In genomic region chr19:35151273-35152065, GRCh38 we compare ENCODE assay signal across 1 cellular context.
TF ChIP-seq lines count a peak whose summit lies in the region.

No MANE protein-coding gene starts in this region.

TF ChIP-seq in IMR-90, 13 proteins besides CTCF, POLR2A, EP300 and RAD21 (continued from another document):
- TF ChIP-seq USF2 (IDR thresholded peaks at IDR 0.05; ENCODE audit: low read depth, low read length) (no peak), SMC3 (IDR thresholded peaks at IDR 0.05; ENCODE audit: low read depth, low read length) (no peak), MAFK (IDR thresholded peaks at IDR 0.05; ENCODE audit: low read depth, low read length) (no peak), CHD1 (IDR thresholded peaks at IDR 0.05; ENCODE audit: low read depth, low read length) (no peak), MAZ (IDR thresholded peaks at IDR 0.05; ENCODE audit: borderline replicate concordance, low read depth, low read length) (no peak)
